14 cellular contexts compared by ENCODE assay signal in the genomic region with DNA sequence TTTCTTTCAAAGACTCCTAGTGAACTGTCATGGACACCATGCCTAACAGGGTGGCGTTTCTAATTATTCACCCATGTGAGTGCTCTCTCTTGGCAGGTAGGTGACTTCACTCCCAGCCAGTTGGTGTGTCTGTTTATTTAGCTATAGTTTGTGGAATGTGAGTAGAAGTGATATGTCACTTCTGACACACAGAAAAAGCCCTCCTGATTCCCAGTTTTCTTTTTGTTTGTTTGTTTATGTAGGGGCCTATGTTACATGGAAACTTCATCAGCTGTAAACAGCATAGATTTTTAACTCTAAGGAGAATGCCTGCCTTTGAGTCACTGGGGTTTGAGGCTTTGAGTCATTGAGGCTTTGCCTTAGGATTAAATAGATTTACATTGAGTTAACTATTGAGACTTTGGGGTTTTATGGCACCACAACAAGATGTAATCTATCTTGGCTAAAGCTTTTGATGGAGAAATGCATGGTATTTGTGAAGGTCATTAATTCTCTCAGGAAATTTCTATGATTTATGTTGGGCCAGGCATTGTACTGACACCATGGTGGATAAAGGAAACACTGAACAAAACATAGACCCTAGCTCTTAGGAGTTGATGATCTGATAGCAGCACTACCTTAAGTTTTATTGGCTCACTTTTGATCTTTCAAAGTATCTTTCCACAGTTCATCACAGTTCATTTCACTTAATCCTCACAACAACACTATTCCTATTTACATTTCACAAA. TPM values are rescaled to one million over a fixed set of nuclear protein-coding genes. Genes with fewer than 3 reads are reported as not detected.
A peak's percentile ranks its signal among the peaks of the same experiment; 100 is the strongest.
DNase-seq lines count a peak whose midpoint lies in the region; ATAC-seq and TF ChIP-seq lines count a peak whose summit lies in the region.
"Had no signal": no experiment of that assay in that cellular context is flagged by ENCODE, and none has a peak within 500 bp of the region (broad histone marks: within the 10 kb centered on the region; RNA-seq: fewer than 3 reads in every experiment).

No MANE protein-coding gene starts in this region.

- POLR2A ChIA-PET in Caco-2 (lab: Charles Lee) = no interaction called here

- DNase-seq in Caco-2 (peak; percentile 71 to 81), M059J (ENCODE audit: low read depth) (peak; percentile 91), kidney tubule cell (ENCODE audit: low spot score) (peak; percentile 76), KG1 (lab: John Stamatoyannopoulos, UW) (no peak), lower lobe of right lung (no peak)
- DNase-seq in activated T-cell treated with anti-CD3 and anti-CD28 coated beads, Interleukin-2, amount 50 U/mL, for 24 hours = no peak
- DNase-seq: activated CD4-positive, alpha-beta T cell treated with anti-CD3 and anti-CD28 coated beads, Interleukin-2, amount 10 ng/mL, durations not matched to agents 7 days and 5 days; anterior cingulate cortex; cortex of kidney; substantia nigra had no signal

- ATAC-seq in activated T-helper 17 cell treated with anti-CD3 and anti-CD28 coated beads, Interleukin-2, amount 50 U/mL, for 72 hours (replicated peaks) = peak; percentile 14
- ATAC-seq in lower lobe of right lung (no peak), HG03175 (IDR thresholded peaks at IDR 0.05; ENCODE audit: unreplicated experiment) (no peak)

- H3K4me1 Mint-ChIP-seq in Caco-2 (ENCODE audit: low read depth, unreplicated experiment) = peaks cover 43% of the 10 kb centered on the region
- no peaks in the 10 kb centered on the region for H3K4me1 Mint-ChIP-seq in activated T-helper 17 cell treated with anti-CD3 and anti-CD28 coated beads, Interleukin-2, amount 50 U/mL, for 72 hours
- peaks cover 4% of the 10 kb centered on the region for H3K4me1 Mint-ChIP-seq in activated T-cell treated with anti-CD3 and anti-CD28 coated beads, Interleukin-2, amount 50 U/mL, for 24 hours (ENCODE audit: low read depth)

- BruUV-seq in Caco-2 (replicated peaks; lab: Mats Ljungman, UMichigan) = no TSS peak

- H3K27me3 ChIP-seq in Caco-2 (replicated peaks; ENCODE audit: control insufficient read depth, insufficient read depth, low read length) = no peaks in the 10 kb centered on the region
- no peaks in the 10 kb centered on the region for H3K27me3 ChIP-seq in lower lobe of right lung (ENCODE audit: low read depth)

- TF ChIP-seq CTCF in Caco-2 (IDR thresholded peaks at IDR 0.05; ENCODE audit: insufficient read depth in 1 of 2, low read depth in 1 of 2, low read length in 1 of 2, severe bottlenecking in 1 of 2, unreplicated experiment in 1 of 2) (no peak), lower lobe of right lung (IDR thresholded peaks at IDR 0.05) (no peak)

- H3K4me3 ChIP-seq in Caco-2 (ENCODE audit: low read depth, low read length) (no peak overlapping the region), lower lobe of right lung (no peak overlapping the region)

- no peak overlapping the region for H3K27ac ChIP-seq in lower lobe of right lung

- intact Hi-C loops in Caco-2 (cut with micrococcal nuclease; ENCODE audit: unreplicated experiment) = loop anchor here (1.0 to 5.0 kb wide), 11 partner anchors 9 to 642 kb away; partner anchors contain the start of genes FREM2, NHLRC3, PROSER1 and UFM1
- intact Hi-C loops in lower lobe of right lung (cut with DNase I) = no loop called here

- no peaks in the 10 kb centered on the region for H3K9me3 Mint-ChIP-seq in Caco-2 (ENCODE audit: unreplicated experiment)
- no peaks in the 10 kb centered on the region for H3K9me3 Mint-ChIP-seq in activated T-helper 17 cell treated with anti-CD3 and anti-CD28 coated beads, Interleukin-2, amount 50 U/mL, for 72 hours
- peaks cover 7% of the 10 kb centered on the region for H3K9me3 Mint-ChIP-seq in activated T-cell treated with anti-CD3 and anti-CD28 coated beads, Interleukin-2, amount 50 U/mL, for 24 hours
- H3K9me3 Mint-ChIP-seq: activated CD4-positive, alpha-beta T cell treated with anti-CD3 and anti-CD28 coated beads, Interleukin-2, amount 10 ng/mL, durations not matched to agents 7 days and 5 days; activated T-helper 1 cell treated with anti-CD3 and anti-CD28 coated beads, Interleukin-12 subunit alpha, Interleukin-12 subunit beta, Interleukin-2, Interleukin-4 antibody, amounts not matched to agents 30 ng/mL and 10 ng/mL and 1 ng/mL, durations not matched to agents 14 hours and 24 hours and 36 hours had no signal

- H3K4me3 Mint-ChIP-seq in Caco-2 (ENCODE audit: unreplicated experiment) = peak overlapping the region; percentile 67
- H3K4me3 Mint-ChIP-seq in activated T-helper 17 cell treated with anti-CD3 and anti-CD28 coated beads, Interleukin-2, amount 50 U/mL, for 72 hours = no peak overlapping the region
- no peak overlapping the region for H3K4me3 Mint-ChIP-seq in activated T-cell treated with anti-CD3 and anti-CD28 coated beads, Interleukin-2, amount 50 U/mL, for 24 hours
- H3K4me3 Mint-ChIP-seq: activated CD4-positive, alpha-beta T cell treated with anti-CD3 and anti-CD28 coated beads, Interleukin-2, amount 10 ng/mL, durations not matched to agents 7 days and 5 days; activated T-helper 1 cell treated with anti-CD3 and anti-CD28 coated beads, Interleukin-12 subunit alpha, Interleukin-12 subunit beta, Interleukin-2, Interleukin-4 antibody, amounts not matched to agents 30 ng/mL and 10 ng/mL and 1 ng/mL, durations not matched to agents 14 hours and 24 hours and 36 hours; memory B cell had no signal

- H3K4me1 ChIP-seq in Caco-2 = peaks cover 39% of the 10 kb centered on the region
- H3K4me1 ChIP-seq in lower lobe of right lung = no peaks in the 10 kb centered on the region

- H3K36me3 ChIP-seq in Caco-2 (ENCODE audit: control insufficient read depth, insufficient read depth, low read length) (no peaks in the 10 kb centered on the region), lower lobe of right lung (no peaks in the 10 kb centered on the region)

- H3K9me3 ChIP-seq in Caco-2 = no peaks in the 10 kb centered on the region
- no peaks in the 10 kb centered on the region for H3K9me3 ChIP-seq in lower lobe of right lung

- CTCF ChIA-PET in Caco-2 (lab: Charles Lee) = interaction anchor here (0.7 to 1.3 kb wide), 3 partner anchors 22 to 187 kb away, joined by 3 read pairs; partner anchors contain the start of gene UFM1

- peaks cover 12% of the 10 kb centered on the region for H3K36me3 Mint-ChIP-seq in Caco-2 (ENCODE audit: insufficient read depth, unreplicated experiment)
- no peaks in the 10 kb centered on the region for H3K36me3 Mint-ChIP-seq in activated T-helper 17 cell treated with anti-CD3 and anti-CD28 coated beads, Interleukin-2, amount 50 U/mL, for 72 hours (ENCODE audit: low read depth)
- H3K36me3 Mint-ChIP-seq in activated T-cell treated with anti-CD3 and anti-CD28 coated beads, Interleukin-2, amount 50 U/mL, for 24 hours (ENCODE audit: low read depth) = no peaks in the 10 kb centered on the region
- H3K36me3 Mint-ChIP-seq: memory B cell had no signal

- no peaks in the 10 kb centered on the region for H3K27me3 Mint-ChIP-seq in Caco-2 (ENCODE audit: insufficient read depth, unreplicated experiment)
- peaks cover 4% of the 10 kb centered on the region for H3K27me3 Mint-ChIP-seq in activated T-helper 17 cell treated with anti-CD3 and anti-CD28 coated beads, Interleukin-2, amount 50 U/mL, for 72 hours
- H3K27me3 Mint-ChIP-seq in activated T-cell treated with anti-CD3 and anti-CD28 coated beads, Interleukin-2, amount 50 U/mL, for 24 hours = peaks cover 38% of the 10 kb centered on the region
- H3K27me3 Mint-ChIP-seq: activated CD4-positive, alpha-beta T cell treated with anti-CD3 and anti-CD28 coated beads, Interleukin-2, amount 10 ng/mL, durations not matched to agents 7 days and 5 days had no signal

- H3K27ac Mint-ChIP-seq in Caco-2 (ENCODE audit: unreplicated experiment) = peak overlapping the region; percentile 95
- H3K27ac Mint-ChIP-seq in activated T-helper 17 cell treated with anti-CD3 and anti-CD28 coated beads, Interleukin-2, amount 50 U/mL, for 72 hours = no peak overlapping the region
- H3K27ac Mint-ChIP-seq in activated T-cell treated with anti-CD3 and anti-CD28 coated beads, Interleukin-2, amount 50 U/mL, for 24 hours = no peak overlapping the region
- H3K27ac Mint-ChIP-seq: activated CD4-positive, alpha-beta T cell treated with anti-CD3 and anti-CD28 coated beads, Interleukin-2, amount 10 ng/mL, durations not matched to agents 7 days and 5 days; activated T-helper 1 cell treated with anti-CD3 and anti-CD28 coated beads, Interleukin-12 subunit alpha, Interleukin-12 subunit beta, Interleukin-2, Interleukin-4 antibody, amounts not matched to agents 30 ng/mL and 10 ng/mL and 1 ng/mL, durations not matched to agents 14 hours and 24 hours and 36 hours; memory B cell had no signal

RNA-seq across cellular contexts. Expression of gene UFM1, which starts 45.3 kb away (rescaled TPM):
- total RNA-seq in Caco-2 (2022) (98.3 and 106 TPM in 2 replicates), lower lobe of right lung (60.0 TPM)
- total RNA-seq in M059J (2014; rRNA removed; shearing (Covaris generic)) = 56.9 and 69.2 TPM in 2 replicates
- 10 to 100 TPM; 49.4 to 81.6 TPM for total RNA-seq in activated T-helper 17 cell treated with anti-CD3 and anti-CD28 coated beads, Interleukin-2, amount 50 U/mL, for 72 hours

Comparison
In these comparisons a context has a peak if more than half of its experiments do, and no peak if none do; other contexts are left out.
1. DNase-seq: peak in Caco-2 (2 of 2), M059J (single experiment) and kidney tubule cell (single experiment); none in KG1 (single experiment), lower lobe of right lung (single experiment) and activated T-cell treated with anti-CD3 and anti-CD28 coated beads, Interleukin-2, amount 50 U/mL, for 24 hours (single experiment).